ENCODE assay signal across 1 cellular context in the genomic region with DNA sequence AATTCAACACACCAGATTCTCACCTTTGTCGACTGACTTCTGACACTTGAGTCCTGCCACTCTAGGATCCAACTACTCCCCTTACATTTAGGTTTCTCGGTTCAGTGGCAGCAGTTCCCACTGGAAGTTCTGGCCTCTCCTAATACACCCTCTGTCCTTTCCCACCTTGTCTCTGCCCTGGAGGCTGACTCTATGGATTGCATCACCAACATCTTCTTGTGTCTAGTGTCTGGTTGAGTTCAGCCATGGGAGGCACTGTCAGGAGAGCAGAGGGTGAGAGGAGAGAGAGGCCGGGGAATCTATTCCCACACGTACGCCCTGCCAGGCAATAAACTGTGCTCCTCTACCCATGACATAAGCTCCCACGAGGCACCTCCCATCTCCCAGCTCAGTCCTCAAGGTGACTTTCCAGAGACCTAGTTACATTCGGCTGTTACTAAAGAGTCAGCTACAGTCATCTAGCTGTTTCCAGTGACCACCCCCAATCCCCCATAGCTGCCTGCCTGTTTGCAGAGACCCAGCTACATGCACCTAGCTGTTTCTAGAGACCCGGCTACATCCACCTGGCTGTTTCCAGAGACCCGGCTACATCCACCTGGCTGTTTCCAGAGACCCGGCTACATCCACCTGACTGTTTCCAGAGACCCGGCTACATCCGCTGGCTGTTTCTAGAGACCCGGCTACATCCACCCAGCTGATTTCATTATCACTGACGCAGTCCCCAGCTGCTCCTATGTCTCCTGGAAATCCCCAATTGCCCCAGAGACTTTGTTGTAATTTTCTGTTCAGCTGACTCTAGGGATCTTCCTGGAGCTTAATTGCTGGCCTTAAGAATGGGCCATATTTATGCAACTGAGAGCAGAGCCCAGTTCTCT.
A peak's percentile ranks its signal among the peaks of the same experiment; 100 is the strongest.
TF ChIP-seq lines count a peak whose summit lies in the region.

No MANE protein-coding gene starts in this region.

TF ChIP-seq in GM12878, 131 proteins besides CTCF, POLR2A, EP300 and RAD21 (continued from another document):
- TF ChIP-seq, protein P1, sequence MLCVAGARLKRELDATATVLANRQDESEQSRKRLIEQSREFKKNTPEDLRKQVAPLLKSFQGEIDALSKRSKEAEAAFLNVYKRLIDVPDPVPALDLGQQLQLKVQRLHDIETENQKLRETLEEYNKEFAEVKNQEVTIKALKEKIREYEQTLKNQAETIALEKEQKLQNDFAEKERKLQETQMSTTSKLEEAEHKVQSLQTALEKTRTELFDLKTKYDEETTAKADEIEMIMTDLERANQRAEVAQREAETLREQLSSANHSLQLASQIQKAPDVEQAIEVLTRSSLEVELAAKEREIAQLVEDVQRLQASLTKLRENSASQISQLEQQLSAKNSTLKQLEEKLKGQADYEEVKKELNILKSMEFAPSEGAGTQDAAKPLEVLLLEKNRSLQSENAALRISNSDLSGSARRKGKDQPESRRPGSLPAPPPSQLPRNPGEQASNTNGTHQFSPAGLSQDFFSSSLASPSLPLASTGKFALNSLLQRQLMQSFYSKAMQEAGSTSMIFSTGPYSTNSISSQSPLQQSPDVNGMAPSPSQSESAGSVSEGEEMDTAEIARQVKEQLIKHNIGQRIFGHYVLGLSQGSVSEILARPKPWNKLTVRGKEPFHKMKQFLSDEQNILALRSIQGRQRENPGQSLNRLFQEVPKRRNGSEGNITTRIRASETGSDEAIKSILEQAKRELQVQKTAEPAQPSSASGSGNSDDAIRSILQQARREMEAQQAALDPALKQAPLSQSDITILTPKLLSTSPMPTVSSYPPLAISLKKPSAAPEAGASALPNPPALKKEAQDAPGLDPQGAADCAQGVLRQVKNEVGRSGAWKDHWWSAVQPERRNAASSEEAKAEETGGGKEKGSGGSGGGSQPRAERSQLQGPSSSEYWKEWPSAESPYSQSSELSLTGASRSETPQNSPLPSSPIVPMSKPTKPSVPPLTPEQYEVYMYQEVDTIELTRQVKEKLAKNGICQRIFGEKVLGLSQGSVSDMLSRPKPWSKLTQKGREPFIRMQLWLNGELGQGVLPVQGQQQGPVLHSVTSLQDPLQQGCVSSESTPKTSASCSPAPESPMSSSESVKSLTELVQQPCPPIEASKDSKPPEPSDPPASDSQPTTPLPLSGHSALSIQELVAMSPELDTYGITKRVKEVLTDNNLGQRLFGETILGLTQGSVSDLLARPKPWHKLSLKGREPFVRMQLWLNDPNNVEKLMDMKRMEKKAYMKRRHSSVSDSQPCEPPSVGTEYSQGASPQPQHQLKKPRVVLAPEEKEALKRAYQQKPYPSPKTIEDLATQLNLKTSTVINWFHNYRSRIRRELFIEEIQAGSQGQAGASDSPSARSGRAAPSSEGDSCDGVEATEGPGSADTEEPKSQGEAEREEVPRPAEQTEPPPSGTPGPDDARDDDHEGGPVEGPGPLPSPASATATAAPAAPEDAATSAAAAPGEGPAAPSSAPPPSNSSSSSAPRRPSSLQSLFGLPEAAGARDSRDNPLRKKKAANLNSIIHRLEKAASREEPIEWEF (IDR thresholded peaks at IDR 0.05; ENCODE audit: insufficient replicate concordance, low read depth, low read length) = peak; percentile 58
- no peak for TF ChIP-seq CHD4 (IDR thresholded peaks at IDR 0.05)
- TF ChIP-seq IKZF1 (conservative IDR thresholded peaks at IDR 0.05) = peak; percentile 42; the same call in 1 of the 2 replicates
- TF ChIP-seq CHD2 (IDR thresholded peaks at IDR 0.05; ENCODE audit: borderline replicate concordance, low read depth, low read length) = no peak; the same call in 1 of the 2 replicates
- TF ChIP-seq, protein P2, sequence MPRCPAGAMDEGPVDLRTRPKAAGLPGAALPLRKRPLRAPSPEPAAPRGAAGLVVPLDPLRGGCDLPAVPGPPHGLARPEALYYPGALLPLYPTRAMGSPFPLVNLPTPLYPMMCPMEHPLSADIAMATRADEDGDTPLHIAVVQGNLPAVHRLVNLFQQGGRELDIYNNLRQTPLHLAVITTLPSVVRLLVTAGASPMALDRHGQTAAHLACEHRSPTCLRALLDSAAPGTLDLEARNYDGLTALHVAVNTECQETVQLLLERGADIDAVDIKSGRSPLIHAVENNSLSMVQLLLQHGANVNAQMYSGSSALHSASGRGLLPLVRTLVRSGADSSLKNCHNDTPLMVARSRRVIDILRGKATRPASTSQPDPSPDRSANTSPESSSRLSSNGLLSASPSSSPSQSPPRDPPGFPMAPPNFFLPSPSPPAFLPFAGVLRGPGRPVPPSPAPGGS (IDR thresholded peaks at IDR 0.05; ENCODE audit: borderline replicate concordance, insufficient read depth, low read depth, low read length, poor library complexity, severe bottlenecking) = no peak
- TF ChIP-seq, protein P3, sequence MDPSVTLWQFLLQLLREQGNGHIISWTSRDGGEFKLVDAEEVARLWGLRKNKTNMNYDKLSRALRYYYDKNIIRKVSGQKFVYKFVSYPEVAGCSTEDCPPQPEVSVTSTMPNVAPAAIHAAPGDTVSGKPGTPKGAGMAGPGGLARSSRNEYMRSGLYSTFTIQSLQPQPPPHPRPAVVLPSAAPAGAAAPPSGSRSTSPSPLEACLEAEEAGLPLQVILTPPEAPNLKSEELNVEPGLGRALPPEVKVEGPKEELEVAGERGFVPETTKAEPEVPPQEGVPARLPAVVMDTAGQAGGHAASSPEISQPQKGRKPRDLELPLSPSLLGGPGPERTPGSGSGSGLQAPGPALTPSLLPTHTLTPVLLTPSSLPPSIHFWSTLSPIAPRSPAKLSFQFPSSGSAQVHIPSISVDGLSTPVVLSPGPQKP (IDR thresholded peaks at IDR 0.05; ENCODE audit: low read depth, low read length) = peak; percentile 90
- 0 out of 2 replicates have a peak, but pooled peaks have one; percentile 34 for TF ChIP-seq MTA2 (IDR thresholded peaks at IDR 0.05; ENCODE audit: low read depth)
- TF ChIP-seq, protein P4, sequence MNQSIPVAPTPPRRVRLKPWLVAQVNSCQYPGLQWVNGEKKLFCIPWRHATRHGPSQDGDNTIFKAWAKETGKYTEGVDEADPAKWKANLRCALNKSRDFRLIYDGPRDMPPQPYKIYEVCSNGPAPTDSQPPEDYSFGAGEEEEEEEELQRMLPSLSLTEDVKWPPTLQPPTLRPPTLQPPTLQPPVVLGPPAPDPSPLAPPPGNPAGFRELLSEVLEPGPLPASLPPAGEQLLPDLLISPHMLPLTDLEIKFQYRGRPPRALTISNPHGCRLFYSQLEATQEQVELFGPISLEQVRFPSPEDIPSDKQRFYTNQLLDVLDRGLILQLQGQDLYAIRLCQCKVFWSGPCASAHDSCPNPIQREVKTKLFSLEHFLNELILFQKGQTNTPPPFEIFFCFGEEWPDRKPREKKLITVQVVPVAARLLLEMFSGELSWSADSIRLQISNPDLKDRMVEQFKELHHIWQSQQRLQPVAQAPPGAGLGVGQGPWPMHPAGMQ (IDR thresholded peaks at IDR 0.05; ENCODE audit: borderline replicate concordance) = no peak
- no peak for TF ChIP-seq SP1 (IDR thresholded peaks at IDR 0.05; ENCODE audit: low read depth, low read length)
- TF ChIP-seq, protein P5, sequence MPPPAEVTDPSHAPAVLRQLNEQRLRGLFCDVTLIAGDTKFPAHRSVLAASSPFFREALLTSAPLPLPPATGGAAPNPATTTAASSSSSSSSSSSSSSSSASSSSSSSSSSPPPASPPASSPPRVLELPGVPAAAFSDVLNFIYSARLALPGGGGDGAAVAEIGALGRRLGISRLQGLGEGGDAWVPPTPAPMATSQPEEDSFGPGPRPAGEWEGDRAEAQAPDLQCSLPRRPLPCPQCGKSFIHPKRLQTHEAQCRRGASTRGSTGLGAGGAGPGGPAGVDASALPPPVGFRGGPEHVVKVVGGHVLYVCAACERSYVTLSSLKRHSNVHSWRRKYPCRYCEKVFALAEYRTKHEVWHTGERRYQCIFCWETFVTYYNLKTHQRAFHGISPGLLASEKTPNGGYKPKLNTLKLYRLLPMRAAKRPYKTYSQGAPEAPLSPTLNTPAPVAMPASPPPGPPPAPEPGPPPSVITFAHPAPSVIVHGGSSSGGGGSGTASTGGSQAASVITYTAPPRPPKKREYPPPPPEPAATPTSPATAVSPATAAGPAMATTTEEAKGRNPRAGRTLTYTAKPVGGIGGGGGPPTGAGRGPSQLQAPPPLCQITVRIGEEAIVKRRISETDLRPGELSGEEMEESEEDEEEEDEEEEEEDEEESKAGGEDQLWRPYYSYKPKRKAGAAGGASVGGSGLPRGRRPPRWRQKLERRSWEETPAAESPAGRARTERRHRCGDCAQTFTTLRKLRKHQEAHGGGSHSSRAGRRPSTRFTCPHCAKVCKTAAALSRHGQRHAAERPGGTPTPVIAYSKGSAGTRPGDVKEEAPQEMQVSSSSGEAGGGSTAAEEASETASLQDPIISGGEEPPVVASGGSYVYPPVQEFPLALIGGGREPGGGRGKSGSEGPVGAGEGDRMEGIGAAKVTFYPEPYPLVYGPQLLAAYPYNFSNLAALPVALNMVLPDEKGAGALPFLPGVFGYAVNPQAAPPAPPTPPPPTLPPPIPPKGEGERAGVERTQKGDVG (CRISPR knock-in tag; IDR thresholded peaks at IDR 0.05) = no peak
- TF ChIP-seq, protein P6, sequence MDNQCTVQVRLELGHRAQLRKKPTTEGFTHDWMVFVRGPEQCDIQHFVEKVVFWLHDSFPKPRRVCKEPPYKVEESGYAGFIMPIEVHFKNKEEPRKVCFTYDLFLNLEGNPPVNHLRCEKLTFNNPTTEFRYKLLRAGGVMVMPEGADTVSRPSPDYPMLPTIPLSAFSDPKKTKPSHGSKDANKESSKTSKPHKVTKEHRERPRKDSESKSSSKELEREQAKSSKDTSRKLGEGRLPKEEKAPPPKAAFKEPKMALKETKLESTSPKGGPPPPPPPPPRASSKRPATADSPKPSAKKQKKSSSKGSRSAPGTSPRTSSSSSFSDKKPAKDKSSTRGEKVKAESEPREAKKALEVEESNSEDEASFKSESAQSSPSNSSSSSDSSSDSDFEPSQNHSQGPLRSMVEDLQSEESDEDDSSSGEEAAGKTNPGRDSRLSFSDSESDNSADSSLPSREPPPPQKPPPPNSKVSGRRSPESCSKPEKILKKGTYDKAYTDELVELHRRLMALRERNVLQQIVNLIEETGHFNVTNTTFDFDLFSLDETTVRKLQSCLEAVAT (IDR thresholded peaks at IDR 0.05) = peak; percentile 98
- TF ChIP-seq SMC3 (IDR thresholded peaks at IDR 0.05; ENCODE audit: borderline replicate concordance, low read length) = no peak
- peak; percentile 41 for TF ChIP-seq MEF2B (IDR thresholded peaks at IDR 0.05; ENCODE audit: partially characterized antibody, poor library complexity, severe bottlenecking)
